1 cellular context compared by ENCODE assay signal in the genomic region with DNA sequence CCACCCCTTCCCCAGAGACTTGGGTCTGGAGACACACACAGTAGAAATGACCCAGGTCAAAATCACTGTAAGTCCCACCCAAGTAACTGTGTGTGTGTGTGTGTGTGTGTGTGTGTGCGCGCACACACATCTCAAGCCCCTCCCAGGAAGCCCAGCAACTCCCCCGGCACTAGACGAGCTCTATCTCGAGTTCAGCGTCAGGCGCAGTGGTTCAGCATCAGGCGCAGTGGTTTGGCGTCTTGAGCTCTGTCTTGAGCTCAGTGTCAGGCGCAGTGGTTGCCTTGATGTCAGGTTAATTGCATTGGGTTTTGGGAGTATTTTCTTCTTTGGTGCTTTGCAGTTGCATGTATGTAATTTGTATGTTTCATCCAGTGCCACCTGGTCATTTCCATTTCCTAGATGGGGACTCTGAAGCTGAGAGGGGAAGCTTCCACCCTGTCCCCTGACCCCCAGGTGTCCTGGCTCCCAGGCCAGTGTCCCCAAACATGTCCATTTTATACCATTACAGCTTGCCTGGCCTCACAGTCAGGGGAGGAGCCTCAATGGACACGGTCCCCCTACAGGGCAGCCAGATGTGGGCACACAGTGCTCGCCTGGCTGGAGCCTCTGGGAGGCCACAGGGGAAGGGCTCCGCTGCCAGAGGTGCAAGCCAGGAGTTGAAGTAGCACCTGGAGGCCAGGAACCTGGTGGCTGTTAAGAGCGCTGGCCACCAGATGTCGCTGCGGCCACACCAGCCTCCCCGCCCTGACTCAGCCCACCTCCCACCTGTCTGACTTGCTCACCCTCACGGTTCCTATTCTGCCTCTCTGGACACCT.
TF ChIP-seq lines count a peak whose summit lies in the region.

No MANE protein-coding gene starts in this region.

TF ChIP-seq in HepG2, 621 proteins besides CTCF, POLR2A, EP300 and RAD21 (continued from another document and continues in another):
- TF ChIP-seq, protein P1, sequence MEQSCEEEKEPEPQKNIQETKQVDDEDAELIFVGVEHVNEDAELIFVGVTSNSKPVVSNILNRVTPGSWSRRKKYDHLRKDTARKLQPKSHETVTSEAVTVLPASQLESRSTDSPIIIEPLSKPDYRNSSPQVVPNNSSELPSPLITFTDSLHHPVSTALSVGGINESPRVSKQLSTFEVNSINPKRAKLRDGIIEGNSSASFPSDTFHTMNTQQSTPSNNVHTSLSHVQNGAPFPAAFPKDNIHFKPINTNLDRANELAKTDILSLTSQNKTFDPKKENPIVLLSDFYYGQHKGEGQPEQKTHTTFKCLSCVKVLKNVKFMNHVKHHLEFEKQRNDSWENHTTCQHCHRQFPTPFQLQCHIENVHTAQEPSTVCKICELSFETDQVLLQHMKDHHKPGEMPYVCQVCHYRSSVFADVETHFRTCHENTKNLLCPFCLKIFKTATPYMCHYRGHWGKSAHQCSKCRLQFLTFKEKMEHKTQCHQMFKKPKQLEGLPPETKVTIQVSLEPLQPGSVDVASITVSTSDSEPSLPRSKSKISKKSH (CRISPR knock-in tag; IDR thresholded peaks at IDR 0.05; ENCODE audit: borderline replicate concordance), result no peak
- TF ChIP-seq CREM (IDR thresholded peaks at IDR 0.05) (no peak), CREM (CRISPR knock-in tag; IDR thresholded peaks at IDR 0.05) (no peak), ZNF678 (CRISPR knock-in tag; IDR thresholded peaks at IDR 0.05) (no peak), KAT8 (CRISPR knock-in tag; IDR thresholded peaks at IDR 0.05) (no peak), ZFP90 (CRISPR knock-in tag; IDR thresholded peaks at IDR 0.05; ENCODE audit: borderline replicate concordance) (no peak), MAZ (IDR thresholded peaks at IDR 0.05; ENCODE audit: borderline replicate concordance, low read depth, low read length) (peak; percentile 34; the same call in 1 of the 2 replicates), MAZ (CRISPR knock-in tag; IDR thresholded peaks at IDR 0.05; ENCODE audit: low read depth) (peak; percentile 61; the same call in 1 of the 2 replicates), FIP1L1 (IDR thresholded peaks at IDR 0.05; ENCODE audit: borderline replicate concordance, insufficient read depth, low read depth, low read length) (no peak), ZNF143 (CRISPR knock-in tag; IDR thresholded peaks at IDR 0.05) (no peak), ZNF670 (CRISPR knock-in tag; IDR thresholded peaks at IDR 0.05; ENCODE audit: borderline replicate concordance) (no peak), NR2F6 (IDR thresholded peaks at IDR 0.05) (no peak), NR2F6 (CRISPR knock-in tag; IDR thresholded peaks at IDR 0.05) (peak; percentile 24; the same call in 1 of the 2 replicates), PPARG (CRISPR knock-in tag; conservative IDR thresholded peaks at IDR 0.05) (peak; percentile 45; the same call in 1 of the 2 replicates), ZNF333 (CRISPR knock-in tag; IDR thresholded peaks at IDR 0.05; ENCODE audit: borderline replicate concordance) (no peak), NRL (CRISPR knock-in tag; IDR thresholded peaks at IDR 0.05; ENCODE audit: borderline replicate concordance) (no peak), CBFB (CRISPR knock-in tag; IDR thresholded peaks at IDR 0.05) (0 out of 2 replicates have a peak, but pooled peaks have one; percentile 41), REXO4 (CRISPR knock-in tag; IDR thresholded peaks at IDR 0.05; ENCODE audit: borderline replicate concordance) (no peak), IRF2 (CRISPR knock-in tag; IDR thresholded peaks at IDR 0.05) (peak; percentile 58; the same call in 1 of the 2 replicates), ZNF703 (CRISPR knock-in tag; IDR thresholded peaks at IDR 0.05; ENCODE audit: borderline replicate concordance) (no peak), ZNF354B (CRISPR knock-in tag; IDR thresholded peaks at IDR 0.05) (no peak), ADNP (CRISPR knock-in tag; IDR thresholded peaks at IDR 0.05) (no peak), ZNF589 (CRISPR knock-in tag; conservative IDR thresholded peaks at IDR 0.05) (no peak), HHEX (CRISPR knock-in tag; IDR thresholded peaks at IDR 0.05) (no peak), ELF4 (CRISPR knock-in tag; IDR thresholded peaks at IDR 0.05; ENCODE audit: borderline replicate concordance) (no peak), ISX (CRISPR knock-in tag; conservative IDR thresholded peaks at IDR 0.05) (no peak), SNAI1 (CRISPR knock-in tag; IDR thresholded peaks at IDR 0.05; ENCODE audit: borderline replicate concordance) (no peak), CEBPG (CRISPR knock-in tag; IDR thresholded peaks at IDR 0.05) (no peak), ZNF496 (CRISPR knock-in tag; IDR thresholded peaks at IDR 0.05; ENCODE audit: insufficient replicate concordance) (no peak), ZNF652 (CRISPR knock-in tag; IDR thresholded peaks at IDR 0.05; ENCODE audit: borderline replicate concordance, low read depth) (no peak), BCL6 (CRISPR knock-in tag; IDR thresholded peaks at IDR 0.05) (peak; percentile 47; the same call in 1 of the 2 replicates), TEAD3 (CRISPR knock-in tag; optimal IDR thresholded peaks at IDR 0.05; ENCODE audit: borderline replicate concordance) (peak; percentile 72), ZNF839 (CRISPR knock-in tag; IDR thresholded peaks at IDR 0.05; ENCODE audit: borderline replicate concordance) (no peak), RFX5 (IDR thresholded peaks at IDR 0.05; ENCODE audit: low read depth, low read length) (no peak), SRF (IDR thresholded peaks at IDR 0.05; ENCODE audit: low read depth, low read length) (no peak), KLF9 (CRISPR knock-in tag; IDR thresholded peaks at IDR 0.05; ENCODE audit: low read depth) (no peak), ZNF530 (CRISPR knock-in tag; IDR thresholded peaks at IDR 0.05; ENCODE audit: low read depth) (no peak), ZNF660 (CRISPR knock-in tag; IDR thresholded peaks at IDR 0.05; ENCODE audit: borderline replicate concordance, low read depth) (no peak), ZNF121 (CRISPR knock-in tag; IDR thresholded peaks at IDR 0.05) (no peak)
- TF ChIP-seq, protein P2, sequence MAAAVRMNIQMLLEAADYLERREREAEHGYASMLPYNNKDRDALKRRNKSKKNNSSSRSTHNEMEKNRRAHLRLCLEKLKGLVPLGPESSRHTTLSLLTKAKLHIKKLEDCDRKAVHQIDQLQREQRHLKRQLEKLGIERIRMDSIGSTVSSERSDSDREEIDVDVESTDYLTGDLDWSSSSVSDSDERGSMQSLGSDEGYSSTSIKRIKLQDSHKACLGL (CRISPR knock-in tag; IDR thresholded peaks at IDR 0.05), result peak; percentile 35; the same call in 1 of the 2 replicates
- TF ChIP-seq, protein P3, sequence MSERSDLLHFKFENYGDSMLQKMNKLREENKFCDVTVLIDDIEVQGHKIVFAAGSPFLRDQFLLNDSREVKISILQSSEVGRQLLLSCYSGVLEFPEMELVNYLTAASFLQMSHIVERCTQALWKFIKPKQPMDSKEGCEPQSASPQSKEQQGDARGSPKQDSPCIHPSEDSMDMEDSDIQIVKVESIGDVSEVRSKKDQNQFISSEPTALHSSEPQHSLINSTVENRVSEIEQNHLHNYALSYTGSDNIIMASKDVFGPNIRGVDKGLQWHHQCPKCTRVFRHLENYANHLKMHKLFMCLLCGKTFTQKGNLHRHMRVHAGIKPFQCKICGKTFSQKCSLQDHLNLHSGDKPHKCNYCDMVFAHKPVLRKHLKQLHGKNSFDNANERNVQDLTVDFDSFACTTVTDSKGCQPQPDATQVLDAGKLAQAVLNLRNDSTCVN (CRISPR knock-in tag; IDR thresholded peaks at IDR 0.05; ENCODE audit: borderline replicate concordance), result no peak
- TF ChIP-seq, protein P4, sequence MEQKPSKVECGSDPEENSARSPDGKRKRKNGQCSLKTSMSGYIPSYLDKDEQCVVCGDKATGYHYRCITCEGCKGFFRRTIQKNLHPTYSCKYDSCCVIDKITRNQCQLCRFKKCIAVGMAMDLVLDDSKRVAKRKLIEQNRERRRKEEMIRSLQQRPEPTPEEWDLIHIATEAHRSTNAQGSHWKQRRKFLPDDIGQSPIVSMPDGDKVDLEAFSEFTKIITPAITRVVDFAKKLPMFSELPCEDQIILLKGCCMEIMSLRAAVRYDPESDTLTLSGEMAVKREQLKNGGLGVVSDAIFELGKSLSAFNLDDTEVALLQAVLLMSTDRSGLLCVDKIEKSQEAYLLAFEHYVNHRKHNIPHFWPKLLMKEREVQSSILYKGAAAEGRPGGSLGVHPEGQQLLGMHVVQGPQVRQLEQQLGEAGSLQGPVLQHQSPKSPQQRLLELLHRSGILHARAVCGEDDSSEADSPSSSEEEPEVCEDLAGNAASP (CRISPR knock-in tag; IDR thresholded peaks at IDR 0.05; ENCODE audit: borderline replicate concordance), result peak; percentile 71
- TF ChIP-seq, protein P5, sequence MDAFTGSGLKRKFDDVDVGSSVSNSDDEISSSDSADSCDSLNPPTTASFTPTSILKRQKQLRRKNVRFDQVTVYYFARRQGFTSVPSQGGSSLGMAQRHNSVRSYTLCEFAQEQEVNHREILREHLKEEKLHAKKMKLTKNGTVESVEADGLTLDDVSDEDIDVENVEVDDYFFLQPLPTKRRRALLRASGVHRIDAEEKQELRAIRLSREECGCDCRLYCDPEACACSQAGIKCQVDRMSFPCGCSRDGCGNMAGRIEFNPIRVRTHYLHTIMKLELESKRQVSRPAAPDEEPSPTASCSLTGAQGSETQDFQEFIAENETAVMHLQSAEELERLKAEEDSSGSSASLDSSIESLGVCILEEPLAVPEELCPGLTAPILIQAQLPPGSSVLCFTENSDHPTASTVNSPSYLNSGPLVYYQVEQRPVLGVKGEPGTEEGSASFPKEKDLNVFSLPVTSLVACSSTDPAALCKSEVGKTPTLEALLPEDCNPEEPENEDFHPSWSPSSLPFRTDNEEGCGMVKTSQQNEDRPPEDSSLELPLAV (CRISPR knock-in tag; conservative IDR thresholded peaks at IDR 0.05; ENCODE audit: low read depth), result no peak
- TF ChIP-seq, protein P6, sequence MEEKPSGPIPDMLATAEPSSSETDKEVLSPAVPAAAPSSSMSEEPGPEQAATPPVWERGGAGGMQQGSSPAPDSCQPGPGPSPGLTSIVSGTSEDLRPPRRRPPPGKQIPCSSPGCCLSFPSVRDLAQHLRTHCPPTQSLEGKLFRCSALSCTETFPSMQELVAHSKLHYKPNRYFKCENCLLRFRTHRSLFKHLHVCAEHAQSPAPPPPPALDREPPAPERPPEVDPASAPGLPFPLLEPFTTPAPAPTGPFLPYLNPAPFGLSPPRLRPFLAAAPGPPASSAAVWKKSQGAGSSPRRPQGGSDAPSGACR (CRISPR knock-in tag; IDR thresholded peaks at IDR 0.05), result no peak
- TF ChIP-seq, protein P7, sequence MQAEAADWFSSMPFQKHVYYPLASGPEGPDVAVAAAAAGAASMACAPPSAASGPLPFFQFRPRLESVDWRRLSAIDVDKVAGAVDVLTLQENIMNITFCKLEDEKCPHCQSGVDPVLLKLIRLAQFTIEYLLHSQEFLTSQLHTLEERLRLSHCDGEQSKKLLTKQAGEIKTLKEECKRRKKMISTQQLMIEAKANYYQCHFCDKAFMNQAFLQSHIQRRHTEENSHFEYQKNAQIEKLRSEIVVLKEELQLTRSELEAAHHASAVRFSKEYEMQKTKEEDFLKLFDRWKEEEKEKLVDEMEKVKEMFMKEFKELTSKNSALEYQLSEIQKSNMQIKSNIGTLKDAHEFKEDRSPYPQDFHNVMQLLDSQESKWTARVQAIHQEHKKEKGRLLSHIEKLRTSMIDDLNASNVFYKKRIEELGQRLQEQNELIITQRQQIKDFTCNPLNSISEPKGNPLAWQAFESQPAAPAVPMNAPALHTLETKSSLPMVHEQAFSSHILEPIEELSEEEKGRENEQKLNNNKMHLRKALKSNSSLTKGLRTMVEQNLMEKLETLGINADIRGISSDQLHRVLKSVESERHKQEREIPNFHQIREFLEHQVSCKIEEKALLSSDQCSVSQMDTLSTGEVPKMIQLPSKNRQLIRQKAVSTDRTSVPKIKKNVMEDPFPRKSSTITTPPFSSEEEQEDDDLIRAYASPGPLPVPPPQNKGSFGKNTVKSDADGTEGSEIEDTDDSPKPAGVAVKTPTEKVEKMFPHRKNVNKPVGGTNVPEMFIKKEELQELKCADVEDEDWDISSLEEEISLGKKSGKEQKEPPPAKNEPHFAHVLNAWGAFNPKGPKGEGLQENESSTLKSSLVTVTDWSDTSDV (CRISPR knock-in tag; IDR thresholded peaks at IDR 0.05), result no peak
- TF ChIP-seq, protein P8, sequence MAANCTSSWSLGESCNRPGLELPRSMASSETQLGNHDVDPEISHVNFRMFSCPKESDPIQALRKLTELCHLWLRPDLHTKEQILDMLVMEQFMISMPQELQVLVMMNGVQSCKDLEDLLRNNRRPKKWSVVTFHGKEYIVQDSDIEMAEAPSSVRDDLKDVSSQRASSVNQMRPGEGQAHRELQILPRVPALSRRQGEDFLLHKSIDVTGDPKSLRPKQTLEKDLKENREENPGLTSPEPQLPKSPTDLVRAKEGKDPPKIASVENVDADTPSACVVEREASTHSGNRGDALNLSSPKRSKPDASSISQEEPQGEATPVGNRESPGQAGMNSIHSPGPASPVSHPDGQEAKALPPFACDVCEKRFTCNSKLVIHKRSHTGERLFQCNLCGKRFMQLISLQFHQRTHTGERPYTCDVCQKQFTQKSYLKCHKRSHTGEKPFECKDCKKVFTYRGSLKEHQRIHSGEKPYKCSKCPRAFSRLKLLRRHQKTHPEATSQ (CRISPR knock-in tag; IDR thresholded peaks at IDR 0.05; ENCODE audit: borderline replicate concordance), result no peak
- TF ChIP-seq, protein P9, sequence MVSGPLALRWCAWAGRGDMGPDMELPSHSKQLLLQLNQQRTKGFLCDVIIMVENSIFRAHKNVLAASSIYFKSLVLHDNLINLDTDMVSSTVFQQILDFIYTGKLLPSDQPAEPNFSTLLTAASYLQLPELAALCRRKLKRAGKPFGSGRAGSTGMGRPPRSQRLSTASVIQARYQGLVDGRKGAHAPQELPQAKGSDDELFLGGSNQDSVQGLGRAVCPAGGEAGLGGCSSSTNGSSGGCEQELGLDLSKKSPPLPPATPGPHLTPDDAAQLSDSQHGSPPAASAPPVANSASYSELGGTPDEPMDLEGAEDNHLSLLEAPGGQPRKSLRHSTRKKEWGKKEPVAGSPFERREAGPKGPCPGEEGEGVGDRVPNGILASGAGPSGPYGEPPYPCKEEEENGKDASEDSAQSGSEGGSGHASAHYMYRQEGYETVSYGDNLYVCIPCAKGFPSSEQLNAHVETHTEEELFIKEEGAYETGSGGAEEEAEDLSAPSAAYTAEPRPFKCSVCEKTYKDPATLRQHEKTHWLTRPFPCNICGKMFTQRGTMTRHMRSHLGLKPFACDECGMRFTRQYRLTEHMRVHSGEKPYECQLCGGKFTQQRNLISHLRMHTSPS (CRISPR knock-in tag; IDR thresholded peaks at IDR 0.05; ENCODE audit: low read depth), result no peak
- TF ChIP-seq, protein P10, sequence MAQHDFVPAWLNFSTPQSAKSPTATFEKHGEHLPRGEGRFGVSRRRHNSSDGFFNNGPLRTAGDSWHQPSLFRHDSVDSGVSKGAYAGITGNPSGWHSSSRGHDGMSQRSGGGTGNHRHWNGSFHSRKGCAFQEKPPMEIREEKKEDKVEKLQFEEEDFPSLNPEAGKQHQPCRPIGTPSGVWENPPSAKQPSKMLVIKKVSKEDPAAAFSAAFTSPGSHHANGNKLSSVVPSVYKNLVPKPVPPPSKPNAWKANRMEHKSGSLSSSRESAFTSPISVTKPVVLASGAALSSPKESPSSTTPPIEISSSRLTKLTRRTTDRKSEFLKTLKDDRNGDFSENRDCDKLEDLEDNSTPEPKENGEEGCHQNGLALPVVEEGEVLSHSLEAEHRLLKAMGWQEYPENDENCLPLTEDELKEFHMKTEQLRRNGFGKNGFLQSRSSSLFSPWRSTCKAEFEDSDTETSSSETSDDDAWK (CRISPR knock-in tag; IDR thresholded peaks at IDR 0.05), result no peak
